In genomic region chr14:35963209-35963608, GRCh38 we compare ENCODE assay signal across 10 cellular contexts.
A peak's percentile ranks its signal among the peaks of the same experiment; 100 is the strongest.
DNase-seq lines count a peak whose midpoint lies in the region; TF ChIP-seq lines count a peak whose summit lies in the region.
"Had no signal": no experiment of that assay in that cellular context is flagged by ENCODE, and none has a peak within 500 bp of the region (broad histone marks: within the 10 kb centered on the region; RNA-seq: fewer than 3 reads in every experiment).

No MANE protein-coding gene starts in this region.

- H3F3A ChIP-seq in DOHH2 (ENCODE audit: control insufficient read depth, insufficient read depth): no peaks in the 10 kb centered on the region

- POLR2A ChIA-PET in Caco-2 (lab: Charles Lee): no interaction called here

- no peak overlapping the region for H3K4me3 Mint-ChIP-seq in Caco-2 (ENCODE audit: unreplicated experiment)

- H3K36me3 Mint-ChIP-seq in Caco-2 (ENCODE audit: insufficient read depth, unreplicated experiment): no peaks in the 10 kb centered on the region

- intact Hi-C loops in Caco-2 (cut with micrococcal nuclease; ENCODE audit: unreplicated experiment): loop anchor here (5.0 kb wide), 1 partner anchor 64 kb away; no protein-coding TSS in a partner anchor

- TF ChIP-seq CTCF in DOHH2 (IDR thresholded peaks at IDR 0.05; ENCODE audit: low read depth, low read length, poor library complexity, severe bottlenecking) (peak; percentile 43), Caco-2 (IDR thresholded peaks at IDR 0.05; ENCODE audit: insufficient read depth in 1 of 2, low read depth in 1 of 2, low read length in 1 of 2, severe bottlenecking in 1 of 2, unreplicated experiment in 1 of 2) (no peak)

- no TSS peak for BruUV-seq in Caco-2 (replicated peaks; lab: Mats Ljungman, UMichigan)

- H3K4me3 ChIP-seq in DOHH2 (ENCODE audit: low read length) (no peak overlapping the region), H7 (ENCODE audit: insufficient read depth, low read depth, low read length) (no peak overlapping the region), Caco-2 (ENCODE audit: low read depth, low read length) (no peak overlapping the region)

- no peaks in the 10 kb centered on the region for H4K20me1 ChIP-seq in DOHH2 (ENCODE audit: control insufficient read depth, insufficient read depth, low read depth, low read length)

- H3K27ac Mint-ChIP-seq in Caco-2 (ENCODE audit: unreplicated experiment): no peak overlapping the region

- no peaks in the 10 kb centered on the region for H3K27me3 ChIP-seq in DOHH2 (ENCODE audit: control insufficient read depth, low read length)
- no peaks in the 10 kb centered on the region for H3K27me3 ChIP-seq in H7 (ENCODE audit: control insufficient read depth, insufficient read depth, low read length)
- H3K27me3 ChIP-seq in Caco-2 (replicated peaks; ENCODE audit: control insufficient read depth, insufficient read depth, low read length): no peaks in the 10 kb centered on the region

- no peaks in the 10 kb centered on the region for H3K9me3 Mint-ChIP-seq in Caco-2 (ENCODE audit: unreplicated experiment)

- no peaks in the 10 kb centered on the region for H3K9me2 ChIP-seq in DOHH2 (replicated peaks; ENCODE audit: control insufficient read depth, low read length)

- no peaks in the 10 kb centered on the region for H3K36me3 ChIP-seq in DOHH2 (ENCODE audit: control insufficient read depth, low read length)
- H3K36me3 ChIP-seq in H7 (replicated peaks; ENCODE audit: control insufficient read depth, insufficient read depth, low read length): no peaks in the 10 kb centered on the region
- no peaks in the 10 kb centered on the region for H3K36me3 ChIP-seq in Caco-2 (ENCODE audit: control insufficient read depth, insufficient read depth, low read length)

- H3K4me2 ChIP-seq in DOHH2 (ENCODE audit: low read length): no peak overlapping the region

- H3K4me1 ChIP-seq in DOHH2 (ENCODE audit: control insufficient read depth, low read length) (no peaks in the 10 kb centered on the region), Caco-2 (peaks cover 36% of the 10 kb centered on the region)

- no peaks in the 10 kb centered on the region for H3K27me3 Mint-ChIP-seq in Caco-2 (ENCODE audit: insufficient read depth, unreplicated experiment)

- H3K9me3 ChIP-seq in DOHH2 (ENCODE audit: control insufficient read depth, insufficient read depth, low read length): no peaks in the 10 kb centered on the region
- peaks cover 10% of the 10 kb centered on the region; the same call in 1 of the 2 replicates for H3K9me3 ChIP-seq in Caco-2

- peaks cover 18% of the 10 kb centered on the region for H3K4me1 Mint-ChIP-seq in Caco-2 (ENCODE audit: low read depth, unreplicated experiment)

- no peaks in the 10 kb centered on the region for H3K79me2 ChIP-seq in DOHH2 (ENCODE audit: control insufficient read depth, low read length)

- CTCF ChIA-PET in Caco-2 (lab: Charles Lee): no interaction called here

- DNase-seq in H7 (peak; percentile 34), NAMALWA (ENCODE audit: low spot score) (peak; percentile 12), iPS-NIHi11 (ENCODE audit: low spot score) (peak; percentile 50), nucleus accumbens (lab: John Stamatoyannopoulos, UW) (no peak), Caco-2 (no peak), COLO668 (lab: John Stamatoyannopoulos, UW; ENCODE audit: unreplicated experiment) (no peak), caudate nucleus (lab: John Stamatoyannopoulos, UW) (no peak)
- DNase-seq: activated T-cell treated with anti-CD3 and anti-CD28 coated beads, Interleukin-2, amount 50 U/mL, for 48 hours had no signal

- H3K27ac ChIP-seq in DOHH2 (ENCODE audit: low read depth, low read length) (no peak overlapping the region), caudate nucleus (ENCODE audit: low read depth, low read length) (no peak overlapping the region)
- H3K27ac ChIP-seq: RWPE1 had no signal

Comparison
In these comparisons a context has a peak if more than half of its experiments do, and no peak if none do; other contexts are left out.
1. DNase-seq: peak in H7 (single experiment), NAMALWA (single experiment) and iPS-NIHi11 (single experiment); none in nucleus accumbens (0 of 56), Caco-2 (0 of 2), COLO668 (single experiment) and caudate nucleus (0 of 61).